3 cellular contexts compared by ENCODE assay signal in the genomic region with DNA sequence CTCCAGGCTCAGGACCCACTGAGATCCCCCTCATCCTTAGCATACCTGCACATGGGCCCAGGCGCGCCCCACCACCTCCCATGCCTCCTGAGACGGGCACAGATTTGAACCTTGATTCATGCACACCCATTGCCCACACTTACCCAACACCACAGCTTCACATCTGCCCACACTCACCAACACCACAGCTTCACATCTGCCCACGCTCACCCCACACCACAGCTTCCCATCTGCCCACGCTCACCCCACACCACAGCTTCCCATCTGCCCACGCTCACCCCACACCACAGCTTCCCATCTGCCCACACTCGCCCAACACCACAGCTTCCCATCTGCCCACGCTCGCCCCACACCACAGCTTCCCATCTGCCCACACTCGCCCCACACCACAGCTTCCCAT. TPM values are rescaled to one million over a fixed set of nuclear protein-coding genes. Genes with fewer than 3 reads are reported as not detected.
"Had no signal": no experiment of that assay in that cellular context is flagged by ENCODE, and none has a peak within 500 bp of the region (broad histone marks: within the 10 kb centered on the region; RNA-seq: fewer than 3 reads in every experiment).

No MANE protein-coding gene starts in this region.

RNA-seq across cellular contexts. Expression of gene HK3, which starts 28.5 kb away (rescaled TPM):
- total RNA-seq: dermis microvascular lymphatic vessel endothelial cell, glomerular endothelial cell, mammary epithelial cell had no signal
